Comparison of ENCODE assay signal across 26 cellular contexts in the genomic region with DNA sequence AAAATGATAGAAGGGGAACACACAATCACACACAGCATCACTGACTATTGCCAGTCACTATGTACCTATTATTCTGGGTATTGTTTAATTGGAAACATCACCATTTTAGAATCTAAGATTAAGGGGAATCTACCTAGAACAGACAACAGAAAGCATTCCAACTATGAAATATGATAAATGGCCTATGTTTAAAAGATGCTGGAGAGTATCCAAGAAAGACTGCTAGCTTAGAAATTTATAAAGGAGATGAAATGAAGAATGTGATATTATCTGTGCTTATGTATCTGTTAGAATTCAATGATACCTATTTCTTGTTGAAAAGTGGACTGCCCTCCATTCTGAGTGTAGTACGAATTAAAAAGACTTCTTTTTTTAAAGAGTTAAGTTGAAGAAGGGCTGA. TPM values are rescaled to one million over a fixed set of nuclear protein-coding genes. Genes with fewer than 3 reads are reported as not detected.
DNase-seq lines count a peak whose midpoint lies in the region; ATAC-seq and TF ChIP-seq lines count a peak whose summit lies in the region.
"Had no signal": no experiment of that assay in that cellular context is flagged by ENCODE, and none has a peak within 500 bp of the region (broad histone marks: within the 10 kb centered on the region; RNA-seq: fewer than 3 reads in every experiment).

No MANE protein-coding gene starts in this region.

- H3K9me2 ChIP-seq in SK-N-SH: no peaks in the 10 kb centered on the region

- no peaks in the 10 kb centered on the region for H3K27me3 ChIP-seq in SK-N-SH (ENCODE audit: insufficient read depth)
- H3K27me3 ChIP-seq: SJCRH30 had no signal

- peak overlapping the region; percentile 62 for H3K27ac Mint-ChIP-seq in activated naive CD8-positive, alpha-beta T cell treated with anti-CD3 and anti-CD28 coated beads, Interleukin-2, amount 10 ng/mL, durations not matched to agents 7 days and 5 days
- no peak overlapping the region for H3K27ac Mint-ChIP-seq in activated naive CD8-positive, alpha-beta T cell treated with anti-CD3 and anti-CD28 coated beads for 36 hours
- H3K27ac Mint-ChIP-seq in osteocyte (ENCODE audit: unreplicated experiment) (peak overlapping the region; percentile 59), Calu3 (ENCODE audit: unreplicated experiment) (no peak overlapping the region)
- H3K27ac Mint-ChIP-seq: GM23338 had no signal

- H3F3A ChIP-seq in SK-N-SH (replicated peaks; ENCODE audit: insufficient read depth): peaks cover 10% of the 10 kb centered on the region

- ATAC-seq in activated naive CD8-positive, alpha-beta T cell treated with anti-CD3 and anti-CD28 coated beads, Interleukin-2, amount 10 ng/mL, durations not matched to agents 7 days and 5 days (ENCODE audit: low read depth): no peak
- no peak for ATAC-seq in GM18519 (IDR thresholded peaks at IDR 0.05; ENCODE audit: low FRiP score, unreplicated experiment)
- ATAC-seq: GM23338, HepG2, K562 had no signal

- POLR2A ChIA-PET in activated naive CD8-positive, alpha-beta T cell treated with anti-CD3 and anti-CD28 coated beads, Interleukin-2, amount 10 ng/mL, durations not matched to agents 7 days and 5 days (lab: Charles Lee): no interaction called here
- POLR2A ChIA-PET in SK-N-SH (lab: Yijun Ruan, JAX): no interaction called here

- no peak overlapping the region for H3K4me3 Mint-ChIP-seq in activated naive CD8-positive, alpha-beta T cell treated with anti-CD3 and anti-CD28 coated beads, Interleukin-2, amount 10 ng/mL, durations not matched to agents 7 days and 5 days
- H3K4me3 Mint-ChIP-seq in activated naive CD8-positive, alpha-beta T cell treated with anti-CD3 and anti-CD28 coated beads for 36 hours: no peak overlapping the region
- H3K4me3 Mint-ChIP-seq in osteocyte (ENCODE audit: unreplicated experiment) (no peak overlapping the region), Calu3 (ENCODE audit: low read depth, unreplicated experiment) (no peak overlapping the region)
- H3K4me3 Mint-ChIP-seq: CD14-positive monocyte, GM23338 had no signal

- no peak for TF ChIP-seq CTCF in SK-N-SH (IDR thresholded peaks at IDR 0.05)
- no peak for TF ChIP-seq CTCF in choroid plexus epithelial cell (conservative IDR thresholded peaks at IDR 0.05; ENCODE audit: low read depth, low read length)
- TF ChIP-seq CTCF in osteocyte (IDR thresholded peaks at IDR 0.05): no peak
- no peak for TF ChIP-seq CTCF in Calu3 (IDR thresholded peaks at IDR 0.05; ENCODE audit: unreplicated experiment)

- H4K20me1 ChIP-seq in SK-N-SH (ENCODE audit: insufficient read depth): no peaks in the 10 kb centered on the region

- TF ChIP-seq EP300 in SK-N-SH (IDR thresholded peaks at IDR 0.05; ENCODE audit: borderline replicate concordance in 1 of 2, low read depth in 1 of 2, low read length in 1 of 2): peak in 1 of 2 experiments; percentile 48; a peak in 1 of 4 replicates

- H3K4me1 ChIP-seq in SK-N-SH (ENCODE audit: control insufficient read depth in 1 of 2, insufficient read depth in 2 of 2, low read depth in 1 of 2, low read length in 1 of 2): peaks cover 16 to 22% of the 10 kb centered on the region in 2 experiments; a peak in 3 of 4 replicates
- H3K4me1 ChIP-seq: SJCRH30 had no signal

- peaks cover 95% of the 10 kb centered on the region for H3K79me2 ChIP-seq in SK-N-SH (ENCODE audit: insufficient read depth)

- no peak for TF ChIP-seq RAD21 in SK-N-SH (IDR thresholded peaks at IDR 0.05; ENCODE audit: low read length)

- H3K9me3 Mint-ChIP-seq in activated naive CD8-positive, alpha-beta T cell treated with anti-CD3 and anti-CD28 coated beads, Interleukin-2, amount 10 ng/mL, durations not matched to agents 7 days and 5 days: no peaks in the 10 kb centered on the region
- H3K9me3 Mint-ChIP-seq in activated naive CD8-positive, alpha-beta T cell treated with anti-CD3 and anti-CD28 coated beads for 36 hours: no peaks in the 10 kb centered on the region
- H3K9me3 Mint-ChIP-seq in osteocyte (ENCODE audit: unreplicated experiment) (no peaks in the 10 kb centered on the region), Calu3 (ENCODE audit: low read depth, unreplicated experiment) (no peaks in the 10 kb centered on the region)
- H3K9me3 Mint-ChIP-seq: CD14-positive monocyte, GM23338 had no signal

- peaks cover 12 to 34% of the 10 kb centered on the region in 2 experiments for H3K36me3 ChIP-seq in SK-N-SH (replicated peaks in 1 of 2; ENCODE audit: control insufficient read depth in 1 of 2, insufficient read depth in 2 of 2, low read length in 1 of 2)

- no peak overlapping the region for H2AFZ ChIP-seq in SK-N-SH (ENCODE audit: low read depth)
- H2AFZ ChIP-seq: GM23338 had no signal

- CTCF ChIA-PET in SK-N-SH (lab: Yijun Ruan, JAX) (interaction anchor here (1.4 to 6.2 kb wide), 2 partner anchors 14 to 19 kb away, joined by 4 to 33 read pairs; no protein-coding TSS in a partner anchor), Calu3 (lab: Charles Lee) (no interaction called here)

- peaks cover 15% of the 10 kb centered on the region for H3K4me1 Mint-ChIP-seq in activated naive CD8-positive, alpha-beta T cell treated with anti-CD3 and anti-CD28 coated beads, Interleukin-2, amount 10 ng/mL, durations not matched to agents 7 days and 5 days
- H3K4me1 Mint-ChIP-seq in activated naive CD8-positive, alpha-beta T cell treated with anti-CD3 and anti-CD28 coated beads for 36 hours: no peaks in the 10 kb centered on the region
- H3K4me1 Mint-ChIP-seq in osteocyte (ENCODE audit: unreplicated experiment) (peaks cover 42% of the 10 kb centered on the region), Calu3 (ENCODE audit: low read depth, unreplicated experiment) (no peaks in the 10 kb centered on the region)
- H3K4me1 Mint-ChIP-seq: GM23338 had no signal

- no peak for DNase-seq in activated naive CD8-positive, alpha-beta T cell treated with anti-CD3 and anti-CD28 coated beads, Interleukin-2, amount 10 ng/mL, durations not matched to agents 7 days and 5 days
- DNase-seq in activated naive CD8-positive, alpha-beta T cell treated with anti-CD3 and anti-CD28 coated beads for 36 hours: no peak
- no peak for DNase-seq in SK-N-SH
- DNase-seq in choroid plexus epithelial cell (ENCODE audit: low read depth): peak; percentile 39
- no peak for DNase-seq in osteocyte (ENCODE audit: extremely low spot score, unreplicated experiment)
- DNase-seq in NCI-H1436 treated with DMSO at 0.1 percent for 48 hours (lab: John Stamatoyannopoulos, UW): no peak
- DNase-seq in Calu3: no peak
- DNase-seq: 8988T, AML-193, NCI-H1092 treated with DMSO at 0.1 percent for 48 hours, NCI-H146, NCI-H2029, NCI-H2171, NCI-H345, NCI-H524, NCI-H82, OCI-M1, SJCRH30 had no signal

- no peaks in the 10 kb centered on the region for H3K9me3 ChIP-seq in SK-N-SH
- H3K9me3 ChIP-seq: HAP-1, SJCRH30 had no signal

- BruUV-seq in Calu3 (replicated peaks; lab: Mats Ljungman, UMichigan): no TSS peak

- peak overlapping the region; percentile 49 to 79 for H3K27ac ChIP-seq in SK-N-SH (ENCODE audit: low read depth in 2 of 2, low read length in 1 of 2)
- H3K27ac ChIP-seq: HL-60, SJCRH30 had no signal

- intact Hi-C loops in Calu3 (cut with micrococcal nuclease; ENCODE audit: unreplicated experiment): no loop called here

- peak overlapping the region; percentile 22; the same call in 1 of the 2 replicates for H3K4me2 ChIP-seq in SK-N-SH
- H3K4me2 ChIP-seq: GM23338 had no signal

- peak overlapping the region in 1 of 2 experiments; percentile 14; a peak in 1 of 4 replicates for H3K4me3 ChIP-seq in SK-N-SH (ENCODE audit: low read depth in 2 of 2, low read length in 1 of 2)
- no peak overlapping the region for H3K4me3 ChIP-seq in choroid plexus epithelial cell (ENCODE audit: low read depth, low read length)
- H3K4me3 ChIP-seq: GM23338, HAP-1, K562, SJCRH30 had no signal

- no peak overlapping the region for H3K9ac ChIP-seq in SK-N-SH

- 19% methylated on average over 1 of the region's 1 CpG for WGBS in SK-N-SH (ENCODE audit: low lambda C conversion rate)

- H3K27me3 Mint-ChIP-seq in activated naive CD8-positive, alpha-beta T cell treated with anti-CD3 and anti-CD28 coated beads, Interleukin-2, amount 10 ng/mL, durations not matched to agents 7 days and 5 days: no peaks in the 10 kb centered on the region
- H3K27me3 Mint-ChIP-seq in activated naive CD8-positive, alpha-beta T cell treated with anti-CD3 and anti-CD28 coated beads for 36 hours: no peaks in the 10 kb centered on the region
- H3K27me3 Mint-ChIP-seq in osteocyte (ENCODE audit: unreplicated experiment) (no peaks in the 10 kb centered on the region), Calu3 (ENCODE audit: unreplicated experiment) (no peaks in the 10 kb centered on the region)

- peaks cover 35% of the 10 kb centered on the region for H3K36me3 Mint-ChIP-seq in activated naive CD8-positive, alpha-beta T cell treated with anti-CD3 and anti-CD28 coated beads, Interleukin-2, amount 10 ng/mL, durations not matched to agents 7 days and 5 days
- peaks cover 25% of the 10 kb centered on the region for H3K36me3 Mint-ChIP-seq in activated naive CD8-positive, alpha-beta T cell treated with anti-CD3 and anti-CD28 coated beads for 36 hours
- H3K36me3 Mint-ChIP-seq in osteocyte (ENCODE audit: unreplicated experiment) (peaks cover 11% of the 10 kb centered on the region), Calu3 (ENCODE audit: insufficient read depth, unreplicated experiment) (peaks cover 5% of the 10 kb centered on the region)

TF ChIP-seq in SK-N-SH, 30 proteins besides CTCF, POLR2A, EP300 and RAD21 (continues in another document):
- TF ChIP-seq, protein P1, sequence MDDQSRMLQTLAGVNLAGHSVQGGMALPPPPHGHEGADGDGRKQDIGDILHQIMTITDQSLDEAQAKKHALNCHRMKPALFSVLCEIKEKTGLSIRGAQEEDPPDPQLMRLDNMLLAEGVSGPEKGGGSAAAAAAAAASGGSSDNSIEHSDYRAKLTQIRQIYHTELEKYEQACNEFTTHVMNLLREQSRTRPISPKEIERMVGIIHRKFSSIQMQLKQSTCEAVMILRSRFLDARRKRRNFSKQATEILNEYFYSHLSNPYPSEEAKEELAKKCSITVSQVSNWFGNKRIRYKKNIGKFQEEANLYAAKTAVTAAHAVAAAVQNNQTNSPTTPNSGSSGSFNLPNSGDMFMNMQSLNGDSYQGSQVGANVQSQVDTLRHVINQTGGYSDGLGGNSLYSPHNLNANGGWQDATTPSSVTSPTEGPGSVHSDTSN (IDR thresholded peaks at IDR 0.05): peak; percentile 87
- TF ChIP-seq MXI1 (IDR thresholded peaks at IDR 0.05; ENCODE audit: low read depth, low read length): no peak
- TF ChIP-seq JUND (IDR thresholded peaks at IDR 0.05): peak; percentile 65
- no peak for TF ChIP-seq SIN3A (IDR thresholded peaks at IDR 0.05; ENCODE audit: borderline replicate concordance, low read depth, low read length)
- TF ChIP-seq NFIC (IDR thresholded peaks at IDR 0.05; ENCODE audit: borderline replicate concordance): peak; percentile 64; the same call in 1 of the 2 replicates
- TF ChIP-seq FOXJ3 (CRISPR knock-in tag; IDR thresholded peaks at IDR 0.05): no peak

RNA-seq across cellular contexts. Expression of a gene that starts 50.5 kb away (rescaled TPM):
- under 1 TPM; 0.22 to 0.77 TPM for total RNA-seq in activated naive CD8-positive, alpha-beta T cell treated with anti-CD3 and anti-CD28 coated beads, Interleukin-2, amount 10 ng/mL, durations not matched to agents 7 days and 5 days
- total RNA-seq in activated naive CD8-positive, alpha-beta T cell treated with anti-CD3 and anti-CD28 coated beads for 36 hours: under 1 TPM; 0.26 to 0.37 TPM
- polyA plus RNA-seq in SK-N-SH (2012; rRNA removed): 0.97 and 1.1 TPM in 2 replicates
- polyA plus RNA-seq in SK-N-SH (2012; cell fraction: cytosol; rRNA removed): 1.2 and 1.4 TPM in 2 replicates
- 0.58 and 1.0 TPM in 2 replicates for polyA plus RNA-seq in SK-N-SH (2012; cell fraction: nucleus; rRNA removed)
- total RNA-seq in osteocyte (0.21 and 0.89 TPM in 2 replicates), Calu3 (2022) (not detected in 2 replicates)
- total RNA-seq: GM23338, HT-29 had no signal

Comparison
In these comparisons a context has a peak if more than half of its experiments do, and no peak if none do; other contexts are left out.
1. H3K27ac Mint-ChIP-seq: peak in activated naive CD8-positive, alpha-beta T cell treated with anti-CD3 and anti-CD28 coated beads, Interleukin-2, amount 10 ng/mL, durations not matched to agents 7 days and 5 days (single experiment) and osteocyte (single experiment); none in activated naive CD8-positive, alpha-beta T cell treated with anti-CD3 and anti-CD28 coated beads for 36 hours (single experiment) and Calu3 (single experiment).